ENCODE assay signal across 10 cellular contexts in genomic region chr6:1832844-1833787, GRCh38.
DNase-seq lines count a peak whose midpoint lies in the region; TF ChIP-seq lines count a peak whose summit lies in the region.
"Had no signal": no experiment of that assay in that cellular context is flagged by ENCODE, and none has a peak within 500 bp of the region (broad histone marks: within the 10 kb centered on the region; RNA-seq: fewer than 3 reads in every experiment).

No MANE protein-coding gene starts in this region.

- H3K4me3 ChIP-seq in breast epithelium (peak overlapping the region in 2 of 3 donors; percentile 15 to 16), cardiac fibroblast (replicated peaks in 1 of 2; ENCODE audit: low read depth in 2 of 2, low read length in 2 of 2) (no peak overlapping the region), liver (ENCODE audit: low read depth in 1 of 3, low read length in 3 of 3) (peak overlapping the region in 1 of 3 donors; percentile 13), uterus (no peak overlapping the region)

- peaks cover 3 to 6% of the 10 kb centered on the region in 2 donors for H3K9me3 ChIP-seq in breast epithelium
- peaks cover 0 to 4% (median 2%) of the 10 kb centered on the region in 4 donors for H3K9me3 ChIP-seq in liver (ENCODE audit: control insufficient read depth in 4 of 4, low read length in 3 of 4)
- peaks cover 0 to 6% of the 10 kb centered on the region in 2 donors for H3K9me3 ChIP-seq in uterus

- H3K9ac ChIP-seq in liver (ENCODE audit: low read depth in 1 of 2, low read length in 2 of 2), result peak overlapping the region; percentile 24 to 57

- DNase-seq in breast epithelium (ENCODE audit: low spot score in 2 of 2) (no peak), MCF 10A (ENCODE audit: unreplicated experiment) (no peak), cardiac fibroblast (ENCODE audit: low read depth in 2 of 2) (peak; percentile 46 to 63), uterus (peak; percentile 35 to 56)
- no peak for DNase-seq in activated CD8-positive, alpha-beta memory T cell treated with anti-CD3 and anti-CD28 coated beads, Interleukin-2, amount 50 U/mL, for 4 hours
- no peak for DNase-seq in T-helper 2 cell treated with Interferon-gamma antibody and Interleukin-4, amounts not matched to agents 5 μg/mL and 100 μg/mL, for 36 hours (ENCODE audit: low spot score)
- DNase-seq in stimulated activated naive CD4-positive, alpha-beta T cell (lab: John Stamatoyannopoulos, UW), result no peak
- DNase-seq: activated naive CD8-positive, alpha-beta T cell treated with anti-CD3 and anti-CD28 coated beads for 36 hours; T-helper 9 cell had no signal

- H3K27me3 Mint-ChIP-seq in MCF 10A (ENCODE audit: insufficient read depth, unreplicated experiment), result no peaks in the 10 kb centered on the region
- H3K27me3 Mint-ChIP-seq in T-helper 2 cell treated with Interferon-gamma antibody and Interleukin-4, amounts not matched to agents 5 μg/mL and 100 μg/mL, for 36 hours (ENCODE audit: low read depth), result no peaks in the 10 kb centered on the region
- H3K27me3 Mint-ChIP-seq: activated naive CD8-positive, alpha-beta T cell treated with anti-CD3 and anti-CD28 coated beads for 36 hours had no signal

- TF ChIP-seq RAD21 in liver (IDR thresholded peaks at IDR 0.05), result peak; percentile 68 to 71

- no peaks in the 10 kb centered on the region for H3K36me3 ChIP-seq in breast epithelium
- H3K36me3 ChIP-seq in liver (ENCODE audit: control insufficient read depth in 4 of 4, insufficient read depth in 3 of 4, low read depth in 1 of 4, low read length in 3 of 4), result no peaks in the 10 kb centered on the region
- H3K36me3 ChIP-seq in uterus, result no peaks in the 10 kb centered on the region

- peaks cover 7% of the 10 kb centered on the region for H3K9me3 Mint-ChIP-seq in MCF 10A (ENCODE audit: unreplicated experiment)
- peaks cover 9% of the 10 kb centered on the region for H3K9me3 Mint-ChIP-seq in T-helper 2 cell treated with Interferon-gamma antibody and Interleukin-4, amounts not matched to agents 5 μg/mL and 100 μg/mL, for 36 hours

- no peaks in the 10 kb centered on the region for H3K36me3 Mint-ChIP-seq in MCF 10A (ENCODE audit: insufficient read depth, unreplicated experiment)
- peaks cover 4% of the 10 kb centered on the region for H3K36me3 Mint-ChIP-seq in T-helper 2 cell treated with Interferon-gamma antibody and Interleukin-4, amounts not matched to agents 5 μg/mL and 100 μg/mL, for 36 hours (ENCODE audit: low read depth)

- CTCF ChIA-PET in MCF 10A (lab: Yijun Ruan, JAX), result interaction anchor here (0.6 to 0.8 kb wide), 3 partner anchors 97 to 223 kb away, joined by 3 to 6 read pairs (median 3); no protein-coding TSS in a partner anchor

- 21% methylated on average over 16 of the region's 16 CpGs for WGBS in liver

- H3K27me3 ChIP-seq in breast epithelium (no peaks in the 10 kb centered on the region), liver (ENCODE audit: control insufficient read depth in 4 of 4, insufficient read depth in 4 of 4, low read length in 3 of 4) (no peaks in the 10 kb centered on the region), uterus (no peaks in the 10 kb centered on the region)

- H3K27ac Mint-ChIP-seq in MCF 10A (ENCODE audit: low read depth, unreplicated experiment), result no peak overlapping the region
- H3K27ac Mint-ChIP-seq in T-helper 2 cell treated with Interferon-gamma antibody and Interleukin-4, amounts not matched to agents 5 μg/mL and 100 μg/mL, for 36 hours, result no peak overlapping the region
- H3K27ac Mint-ChIP-seq: activated naive CD8-positive, alpha-beta T cell treated with anti-CD3 and anti-CD28 coated beads for 36 hours had no signal

- POLR2A ChIA-PET in MCF 10A (lab: Yijun Ruan, JAX), result interaction anchor here (0.5 to 0.7 kb wide), 3 partner anchors 11 to 104 kb away, joined by 3 to 5 read pairs (median 3); no protein-coding TSS in a partner anchor

- BruUV-seq in MCF 10A (replicated peaks; lab: Mats Ljungman, UMichigan), result no TSS peak

- H3K4me3 Mint-ChIP-seq in MCF 10A (ENCODE audit: unreplicated experiment), result no peak overlapping the region
- no peak overlapping the region for H3K4me3 Mint-ChIP-seq in T-helper 2 cell treated with Interferon-gamma antibody and Interleukin-4, amounts not matched to agents 5 μg/mL and 100 μg/mL, for 36 hours
- H3K4me3 Mint-ChIP-seq: activated naive CD8-positive, alpha-beta T cell treated with anti-CD3 and anti-CD28 coated beads for 36 hours had no signal

- no peak overlapping the region for H3K27ac ChIP-seq in breast epithelium
- H3K27ac ChIP-seq in liver (ENCODE audit: low read depth in 1 of 2, low read length in 2 of 2), result peak overlapping the region; percentile 69 to 80
- H3K27ac ChIP-seq in uterus, result peak overlapping the region in 1 of 2 donors; percentile 52

- TF ChIP-seq CTCF in breast epithelium (IDR thresholded peaks at IDR 0.05) (no peak), MCF 10A (IDR thresholded peaks at IDR 0.05; ENCODE audit: unreplicated experiment) (no peak), cardiac fibroblast (IDR thresholded peaks at IDR 0.05; ENCODE audit: low read depth, low read length) (no peak), liver (IDR thresholded peaks at IDR 0.05; ENCODE audit: low read depth, low read length, missing input control) (no peak), uterus (IDR thresholded peaks at IDR 0.05) (no peak)

- intact Hi-C loops in breast epithelium (cut with DNase I; ENCODE audit: low total_unique reads) (no loop called here), MCF 10A (cut with micrococcal nuclease) (no loop called here), uterus (cut with DNase I; ENCODE audit: low total_unique reads) (no loop called here)

- peaks cover 8% of the 10 kb centered on the region for H3K4me1 Mint-ChIP-seq in MCF 10A (ENCODE audit: insufficient read depth, unreplicated experiment)
- no peaks in the 10 kb centered on the region for H3K4me1 Mint-ChIP-seq in T-helper 2 cell treated with Interferon-gamma antibody and Interleukin-4, amounts not matched to agents 5 μg/mL and 100 μg/mL, for 36 hours (ENCODE audit: low read depth)
- H3K4me1 Mint-ChIP-seq: activated naive CD8-positive, alpha-beta T cell treated with anti-CD3 and anti-CD28 coated beads for 36 hours had no signal

- H3K4me1 ChIP-seq in breast epithelium (no peaks in the 10 kb centered on the region), liver (ENCODE audit: control insufficient read depth in 4 of 4, insufficient read depth in 4 of 4, low read length in 3 of 4) (peaks cover 0 to 14% (median 6%) of the 10 kb centered on the region in 4 donors), uterus (peaks cover 0 to 6% of the 10 kb centered on the region in 2 donors)

- no peak for TF ChIP-seq POLR2A in breast epithelium (IDR thresholded peaks at IDR 0.05)
- no peak for TF ChIP-seq POLR2A in uterus (IDR thresholded peaks at IDR 0.05)

TF ChIP-seq in liver, 16 proteins besides CTCF, POLR2A, EP300 and RAD21 (continues in another document):
- TF ChIP-seq HNF4G (IDR thresholded peaks at IDR 0.05), result peak; percentile 49
- peak; percentile 99 for TF ChIP-seq FOXA1 (IDR thresholded peaks at IDR 0.05)
- peak; percentile 93 for TF ChIP-seq SP1 (IDR thresholded peaks at IDR 0.05)
- TF ChIP-seq ATF3 (IDR thresholded peaks at IDR 0.05), result peak; percentile 27
- TF ChIP-seq EGR1 (IDR thresholded peaks at IDR 0.05; ENCODE audit: low read depth in 2 of 2), result peak; percentile 63 to 91
- peak; percentile 82 to 83 for TF ChIP-seq HNF4A (conservative IDR thresholded peaks at IDR 0.05)
- TF ChIP-seq MAX (IDR thresholded peaks at IDR 0.05), result peak; percentile 94
- peak; percentile 57 for TF ChIP-seq TAF1 (conservative IDR thresholded peaks at IDR 0.05)
- TF ChIP-seq, protein P1, sequence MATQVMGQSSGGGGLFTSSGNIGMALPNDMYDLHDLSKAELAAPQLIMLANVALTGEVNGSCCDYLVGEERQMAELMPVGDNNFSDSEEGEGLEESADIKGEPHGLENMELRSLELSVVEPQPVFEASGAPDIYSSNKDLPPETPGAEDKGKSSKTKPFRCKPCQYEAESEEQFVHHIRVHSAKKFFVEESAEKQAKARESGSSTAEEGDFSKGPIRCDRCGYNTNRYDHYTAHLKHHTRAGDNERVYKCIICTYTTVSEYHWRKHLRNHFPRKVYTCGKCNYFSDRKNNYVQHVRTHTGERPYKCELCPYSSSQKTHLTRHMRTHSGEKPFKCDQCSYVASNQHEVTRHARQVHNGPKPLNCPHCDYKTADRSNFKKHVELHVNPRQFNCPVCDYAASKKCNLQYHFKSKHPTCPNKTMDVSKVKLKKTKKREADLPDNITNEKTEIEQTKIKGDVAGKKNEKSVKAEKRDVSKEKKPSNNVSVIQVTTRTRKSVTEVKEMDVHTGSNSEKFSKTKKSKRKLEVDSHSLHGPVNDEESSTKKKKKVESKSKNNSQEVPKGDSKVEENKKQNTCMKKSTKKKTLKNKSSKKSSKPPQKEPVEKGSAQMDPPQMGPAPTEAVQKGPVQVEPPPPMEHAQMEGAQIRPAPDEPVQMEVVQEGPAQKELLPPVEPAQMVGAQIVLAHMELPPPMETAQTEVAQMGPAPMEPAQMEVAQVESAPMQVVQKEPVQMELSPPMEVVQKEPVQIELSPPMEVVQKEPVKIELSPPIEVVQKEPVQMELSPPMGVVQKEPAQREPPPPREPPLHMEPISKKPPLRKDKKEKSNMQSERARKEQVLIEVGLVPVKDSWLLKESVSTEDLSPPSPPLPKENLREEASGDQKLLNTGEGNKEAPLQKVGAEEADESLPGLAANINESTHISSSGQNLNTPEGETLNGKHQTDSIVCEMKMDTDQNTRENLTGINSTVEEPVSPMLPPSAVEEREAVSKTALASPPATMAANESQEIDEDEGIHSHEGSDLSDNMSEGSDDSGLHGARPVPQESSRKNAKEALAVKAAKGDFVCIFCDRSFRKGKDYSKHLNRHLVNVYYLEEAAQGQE (IDR thresholded peaks at IDR 0.05), result peak; percentile 79

Comparison
In these comparisons a context has a peak if more than half of its experiments do, and no peak if none do; other contexts are left out.
1. DNase-seq: peak in cardiac fibroblast (2 of 2) and uterus (2 of 2); none in breast epithelium (0 of 2), MCF 10A (single experiment), activated CD8-positive, alpha-beta memory T cell treated with anti-CD3 and anti-CD28 coated beads, Interleukin-2, amount 50 U/mL, for 4 hours (single experiment), T-helper 2 cell treated with Interferon-gamma antibody and Interleukin-4, amounts not matched to agents 5 μg/mL and 100 μg/mL, for 36 hours (single experiment) and stimulated activated naive CD4-positive, alpha-beta T cell (0 of 6).
2. H3K27ac ChIP-seq: peak in liver (2 of 2); none in breast epithelium (0 of 2).
3. H3K4me3 ChIP-seq: peak in breast epithelium (2 of 3); none in cardiac fibroblast (0 of 2) and uterus (0 of 2).